ENCODE assay signal across 1 cellular context in genomic region chr9:78724896-78725295, GRCh38.
TF ChIP-seq lines count a peak whose summit lies in the region.

No MANE protein-coding gene starts in this region.

TF ChIP-seq in GM12878, 131 proteins besides CTCF, POLR2A, EP300 and RAD21 (continued from another document):
- TF ChIP-seq ZBTB40 (IDR thresholded peaks at IDR 0.05; ENCODE audit: borderline replicate concordance) (no peak), RELB (IDR thresholded peaks at IDR 0.05; ENCODE audit: low read depth) (no peak), ASH2L (IDR thresholded peaks at IDR 0.05; ENCODE audit: borderline replicate concordance, low read depth) (no peak), CHD2 (IDR thresholded peaks at IDR 0.05; ENCODE audit: borderline replicate concordance, low read depth, low read length) (no peak), FOXM1 (IDR thresholded peaks at IDR 0.05; ENCODE audit: low read depth, low read length) (no peak), POLR2AphosphoS5 (IDR thresholded peaks at IDR 0.05; ENCODE audit: low read length) (no peak), SIN3A (IDR thresholded peaks at IDR 0.05; ENCODE audit: low read depth, low read length) (no peak)
